In genomic region chr3:155853214-155854146, GRCh38 we compare ENCODE assay signal across 8 cellular contexts. TPM values are rescaled to one million over a fixed set of nuclear protein-coding genes. Genes with fewer than 3 reads are reported as not detected.
DNase-seq lines count a peak whose midpoint lies in the region; ATAC-seq and TF ChIP-seq lines count a peak whose summit lies in the region.

No MANE protein-coding gene starts in this region.

- in situ Hi-C loops in HAP-1 (cut with MboI; ENCODE audit: low sequenced_read_pairs), result loop anchor here (10.0 to 25.0 kb wide), 2 partner anchors 109 to 491 kb away; partner anchors contain the start of gene PLCH1

- DNase-seq in GM12865 (ENCODE audit: low read depth) (peak; percentile 61), HAP-1 (ENCODE audit: low spot score in 2 of 2) (peak in 1 of 2 experiments; percentile 47), NCI-H1694 (lab: John Stamatoyannopoulos, UW) (peak; percentile 2), right cardiac atrium (peak in 2 of 3 donors; percentile 43 to 72), retinal pigment epithelial cell (ENCODE audit: low read depth) (no peak), mesenteric fat pad (ENCODE audit: low spot score) (no peak)
- DNase-seq in activated naive CD4-positive, alpha-beta T cell treated with anti-CD3 and anti-CD28 coated beads, Interleukin-2, amount 50 U/mL, for 16 hours, result peak; percentile 25

- no peak for TF ChIP-seq CTCF in GM12865 (IDR thresholded peaks at IDR 0.05; ENCODE audit: insufficient read depth, low read depth, low read length, missing control alignments)
- peak; percentile 16 for TF ChIP-seq CTCF in retinal pigment epithelial cell (conservative IDR thresholded peaks at IDR 0.05; ENCODE audit: low read depth, low read length)

- 2% methylated on average over 45 of the region's 45 CpGs for WGBS in right cardiac atrium

- H3K36me3 ChIP-seq in HAP-1 (replicated peaks), result no peaks in the 10 kb centered on the region; the same call in 1 of the 2 replicates

- peak overlapping the region; percentile 90 for H3K27ac ChIP-seq in right cardiac atrium (ENCODE audit: low read length)

- peak overlapping the region; percentile 81 for H3K4me3 ChIP-seq in GM12865 (ENCODE audit: low read depth, low read length)
- H3K4me3 ChIP-seq in HAP-1, result peak overlapping the region; percentile 69
- H3K4me3 ChIP-seq in right cardiac atrium (ENCODE audit: low read length), result peak overlapping the region; percentile 76
- peak overlapping the region; percentile 94 for H3K4me3 ChIP-seq in retinal pigment epithelial cell (ENCODE audit: low read length)

- intact Hi-C loops in right cardiac atrium (cut with DNase I), result no loop called here

- peak in 1 of 2 donors; percentile 5 for ATAC-seq in right cardiac atrium
- no peak for ATAC-seq in GM21360 (IDR thresholded peaks at IDR 0.05; ENCODE audit: unreplicated experiment)

- H3K4me1 ChIP-seq in HAP-1 (peaks cover 6% of the 10 kb centered on the region), right cardiac atrium (ENCODE audit: control insufficient read depth, insufficient read depth, low read length) (peaks cover 6% of the 10 kb centered on the region)

- no peaks in the 10 kb centered on the region for H3K27me3 ChIP-seq in HAP-1 (ENCODE audit: low read depth)
- no peaks in the 10 kb centered on the region for H3K27me3 ChIP-seq in right cardiac atrium (ENCODE audit: control insufficient read depth, insufficient read depth)

- no peaks in the 10 kb centered on the region for H3K9me3 ChIP-seq in HAP-1
- H3K9me3 ChIP-seq in right cardiac atrium (ENCODE audit: control insufficient read depth, low read length), result no peaks in the 10 kb centered on the region

RNA-seq across cellular contexts. Expression of gene SLC33A1, which starts 0.7 kb away (rescaled TPM):
- 10 to 100 TPM; 21.6 to 34.0 (median 26.8) TPM for total RNA-seq in right cardiac atrium
- polyA plus RNA-seq in right cardiac atrium, result 10.0 TPM
- total RNA-seq in mesenteric fat pad, result 30.0 TPM

RNA-seq across cellular contexts. Expression of gene GMPS, which starts 17.0 kb away (rescaled TPM):
- total RNA-seq in right cardiac atrium (10 to 100 TPM; 34.2 to 38.3 (median 36.3) TPM), mesenteric fat pad (39.0 TPM)
- 17.2 TPM for polyA plus RNA-seq in right cardiac atrium

RNA-seq across cellular contexts. Expression of gene C3orf33, which starts 47.4 kb away (rescaled TPM):
- 10 to 100 TPM in 1 of 4 donors, 1 to 10 TPM in 3; 6.1 to 11.0 (median 8.2) TPM for total RNA-seq in right cardiac atrium
- 6.0 TPM for polyA plus RNA-seq in right cardiac atrium
- total RNA-seq in mesenteric fat pad, result 2.7 TPM

Comparison
In these comparisons a context has a peak if more than half of its experiments do, and no peak if none do; other contexts are left out.
1. DNase-seq: peak in GM12865 (single experiment), NCI-H1694 (single experiment), activated naive CD4-positive, alpha-beta T cell treated with anti-CD3 and anti-CD28 coated beads, Interleukin-2, amount 50 U/mL, for 16 hours (single experiment) and right cardiac atrium (2 of 3); none in retinal pigment epithelial cell (single experiment) and mesenteric fat pad (single experiment).
2. Peak in every context shown above with its lines, with median percentiles within 50 percentile points of each other: H3K4me3 ChIP-seq.